ENCODE assay signal across 24 cellular contexts in genomic region chrX:127243654-127244053, GRCh38.
"Had no signal": no experiment of that assay in that cellular context is flagged by ENCODE, and none has a peak within 500 bp of the region (broad histone marks: within the 10 kb centered on the region; RNA-seq: fewer than 3 reads in every experiment).

No MANE protein-coding gene starts in this region.

- H3K4me3 ChIP-seq: stomach, suprapubic skin, testis, thoracic aorta, thyroid gland, tibial artery, tibial nerve, transverse colon, upper lobe of left lung, upper lobe of right lung, uterus, vagina had no signal

- H3K9me3 ChIP-seq: stomach, suprapubic skin, testis, thoracic aorta, thyroid gland, tibial artery, tibial nerve, transverse colon, upper lobe of left lung, upper lobe of right lung, uterus, vagina had no signal

- H3K4me1 ChIP-seq: stomach, suprapubic skin, testis, thyroid gland, tibial artery, tibial nerve, transverse colon, upper lobe of left lung, upper lobe of right lung, uterus, vagina had no signal

- H3K27ac ChIP-seq: stomach, suprapubic skin, testis, thoracic aorta, thyroid gland, tibial artery, tibial nerve, transverse colon, upper lobe of left lung, upper lobe of right lung, uterus, vagina had no signal

- H3K36me3 ChIP-seq: stomach, suprapubic skin, thoracic aorta, thyroid gland, tibial artery, tibial nerve, transverse colon, upper lobe of left lung, upper lobe of right lung, uterus, vagina had no signal

- DNase-seq: stimulated activated CD4-positive, alpha-beta T cell treated with anti-CD3 and anti-CD28 coated beads, Interleukin-2, amount 100 ng/mL, for 48 hours; stimulated activated CD4-positive, alpha-beta T cell treated with anti-CD3 and anti-CD28 coated beads, Interleukin-4, amount 100 ng/mL, for 1 hour; stimulated activated CD4-positive, alpha-beta T cell treated with anti-CD3 and anti-CD28 coated beads, Interleukin-4, amount 100 ng/mL, for 24 hours; stimulated activated CD4-positive, alpha-beta T cell treated with anti-CD3 and anti-CD28 coated beads, Interleukin-4, amount 100 ng/mL, for 4 hours; stimulated activated CD8-positive, alpha-beta memory T cell treated with anti-CD3 and anti-CD28 coated beads, Interleukin-4, amount 100 ng/mL, for 48 hours; stimulated activated naive B cell treated with anti-CD40 and anti-IgM and Interleukin-4, amounts not matched to agents 10 μg/mL and 1 μg/mL and 100 μg/mL, for 72 hours; stimulated activated naive CD4-positive, alpha-beta T cell; stimulated activated naive CD4-positive, alpha-beta T cell treated with Interleukin-2 at 50 U/mL for 16 hours; stimulated activated naive CD8-positive, alpha-beta T cell treated with anti-CD3 and anti-CD28 coated beads, Interleukin-15, amount 100 ng/mL, for 72 hours; stimulated activated naive CD8-positive, alpha-beta T cell treated with anti-CD3 and anti-CD28 coated beads, Interleukin-15, Interleukin-2, amounts not matched to agents 100 U/mL and 50 U/mL, for 24 hours; stomach; substantia nigra; testis; thyroid gland; tibial artery; transverse colon; trophoblast cell; upper lobe of right lung; uterus had no signal
